26 cellular contexts compared by ENCODE assay signal in genomic region chr3:10775259-10775658, GRCh38. TPM values are rescaled to one million over a fixed set of nuclear protein-coding genes. Genes with fewer than 3 reads are reported as not detected.
"Had no signal": no experiment of that assay in that cellular context is flagged by ENCODE, and none has a peak within 500 bp of the region (broad histone marks: within the 10 kb centered on the region; RNA-seq: fewer than 3 reads in every experiment).

No MANE protein-coding gene starts in this region.

- H3K27me3 ChIP-seq: brain microvascular endothelial cell, foreskin keratinocyte had no signal

- H3K4me3 ChIP-seq: gastrocnemius medialis, heart left ventricle had no signal

- H3K27ac ChIP-seq: brain microvascular endothelial cell, foreskin keratinocyte, gastrocnemius medialis, heart left ventricle had no signal

- H3K9me3 ChIP-seq: gastrocnemius medialis had no signal

- H3K36me3 ChIP-seq: brain microvascular endothelial cell, gastrocnemius medialis, heart left ventricle had no signal

- H3K4me1 ChIP-seq: gastrocnemius medialis, heart left ventricle had no signal

- DNase-seq: activated CD4-positive, alpha-beta memory T cell treated with anti-CD3 and anti-CD28 coated beads for 36 hours; activated CD4-positive, alpha-beta T cell treated with anti-CD3 and anti-CD28 coated beads for 36 hours; activated CD4-positive, alpha-beta T cell treated with anti-CD3 and anti-CD28 coated beads, Interleukin-2, amount 10 ng/mL, durations not matched to agents 24 days and 14 days; activated CD4-positive, CD25-positive, alpha-beta regulatory T cell; activated CD4-positive, CD25-positive, alpha-beta regulatory T cell treated with anti-CD3 and anti-CD28 coated beads, Interleukin-2, amount 50 U/mL, for 72 hours; activated CD8-positive, alpha-beta memory T cell treated with anti-CD3 and anti-CD28 coated beads for 24 hours; activated effector memory CD4-positive, alpha-beta T cell treated with Interleukin-2 at 50 U/mL for 16 hours; activated gamma-delta T cell treated with Interleukin-2 at 50 U/mL for 16 hours; activated naive CD4-positive, alpha-beta T cell treated with anti-CD3 and anti-CD28 coated beads, Interleukin-2, amount 50 U/mL, for 16 hours; activated naive CD4-positive, alpha-beta T cell treated with Interleukin-2 at 50 U/mL for 16 hours; activated T-cell treated with anti-CD3 and anti-CD28 coated beads, Interleukin-2, amount 50 U/mL, for 4 hours; amniotic stem cell; anterior cingulate cortex; brain microvascular endothelial cell; effector CD8-positive, alpha-beta T cell; foreskin keratinocyte; gastrocnemius medialis; glutamatergic neuron; heart left ventricle; T-helper 1 cell; T-helper 17 cell; T1000 had no signal

RNA-seq across cellular contexts. Expression of gene SLC6A11, which starts 40.8 kb away (rescaled TPM):
- total RNA-seq: activated CD4-positive, alpha-beta memory T cell treated with anti-CD3 and anti-CD28 coated beads for 36 hours; activated CD4-positive, alpha-beta T cell treated with anti-CD3 and anti-CD28 coated beads for 36 hours; activated CD4-positive, alpha-beta T cell treated with anti-CD3 and anti-CD28 coated beads, Interleukin-2, amount 10 ng/mL, durations not matched to agents 24 days and 14 days; activated T-cell treated with anti-CD3 and anti-CD28 coated beads, Interleukin-2, amount 50 U/mL, for 4 hours; activated T-helper 17 cell treated with anti-CD3 and anti-CD28 coated beads, Interleukin-2, amount 50 U/mL, for 72 hours; cardiac septum; dermis microvascular lymphatic vessel endothelial cell; epithelial cell of proximal tubule; gastrocnemius medialis; heart left ventricle; T-helper 17 cell had no signal
- polyA plus RNA-seq: heart left ventricle had no signal
